9 cellular contexts compared by ENCODE assay signal in genomic region chr2:144374163-144374661, GRCh38.
DNase-seq lines count a peak whose midpoint lies in the region; ATAC-seq and TF ChIP-seq lines count a peak whose summit lies in the region.
"Had no signal": no experiment of that assay in that cellular context is flagged by ENCODE, and none has a peak within 500 bp of the region (broad histone marks: within the 10 kb centered on the region; RNA-seq: fewer than 3 reads in every experiment).

No MANE protein-coding gene starts in this region.

- CTCF ChIA-PET in WTC11 (lab: Charles Lee), result no interaction called here

- H3K4me3 Mint-ChIP-seq in dendritic cell treated with granulocyte-macrophage colony-stimulating factor and Interleukin-4, amounts not matched to agents 40 ng/mL and 50 ng/mL, for 4 days, result no peak overlapping the region
- no peak overlapping the region for H3K4me3 Mint-ChIP-seq in WTC11

- intact Hi-C loops in dendritic cell treated with granulocyte-macrophage colony-stimulating factor and Interleukin-4, amounts not matched to agents 40 ng/mL and 50 ng/mL, for 4 days (cut with micrococcal nuclease), result loop anchor here (10.0 kb wide), 1 partner anchor 859 kb away; no protein-coding TSS in a partner anchor

- DNase-seq in NCI-H82 (lab: John Stamatoyannopoulos, UW) (no peak), NCI-H1092 treated with DMSO at 0.1 percent for 48 hours (lab: John Stamatoyannopoulos, UW) (no peak), WTC11 (ENCODE audit: low spot score) (no peak), NCI-H1436 (lab: John Stamatoyannopoulos, UW) (no peak)
- DNase-seq: NCI-H510A treated with DMSO at 0.1 percent for 48 hours had no signal

- no peaks in the 10 kb centered on the region for H3K9me3 Mint-ChIP-seq in dendritic cell treated with granulocyte-macrophage colony-stimulating factor and Interleukin-4, amounts not matched to agents 40 ng/mL and 50 ng/mL, for 4 days
- no peaks in the 10 kb centered on the region for H3K9me3 Mint-ChIP-seq in WTC11

- TF ChIP-seq CTCF in WTC11 (IDR thresholded peaks at IDR 0.05), result no peak

- H3K27ac Mint-ChIP-seq in dendritic cell treated with granulocyte-macrophage colony-stimulating factor and Interleukin-4, amounts not matched to agents 40 ng/mL and 50 ng/mL, for 4 days, result peak overlapping the region; percentile 64
- H3K27ac Mint-ChIP-seq in WTC11, result no peak overlapping the region

- peaks cover 79% of the 10 kb centered on the region for H3K4me1 Mint-ChIP-seq in dendritic cell treated with granulocyte-macrophage colony-stimulating factor and Interleukin-4, amounts not matched to agents 40 ng/mL and 50 ng/mL, for 4 days (ENCODE audit: low read depth)
- H3K4me1 Mint-ChIP-seq in WTC11, result peaks cover 25% of the 10 kb centered on the region

- ATAC-seq in GM18498 (IDR thresholded peaks at IDR 0.05; ENCODE audit: unreplicated experiment) (peak; percentile 48), GM21529 (IDR thresholded peaks at IDR 0.05; ENCODE audit: unreplicated experiment) (peak; percentile 81), HG03571 (IDR thresholded peaks at IDR 0.05; ENCODE audit: unreplicated experiment) (peak; percentile 53), WTC11 (no peak)

- POLR2A ChIA-PET in WTC11 (lab: Charles Lee), result no interaction called here

- H3K27me3 Mint-ChIP-seq in dendritic cell treated with granulocyte-macrophage colony-stimulating factor and Interleukin-4, amounts not matched to agents 40 ng/mL and 50 ng/mL, for 4 days, result no peaks in the 10 kb centered on the region
- no peaks in the 10 kb centered on the region; the same call in 1 of the 2 replicates for H3K27me3 Mint-ChIP-seq in WTC11 (ENCODE audit: low read depth)

- H3K36me3 Mint-ChIP-seq in dendritic cell treated with granulocyte-macrophage colony-stimulating factor and Interleukin-4, amounts not matched to agents 40 ng/mL and 50 ng/mL, for 4 days (ENCODE audit: low read depth), result no peaks in the 10 kb centered on the region
- no peaks in the 10 kb centered on the region for H3K36me3 Mint-ChIP-seq in WTC11

TF ChIP-seq in WTC11, 78 proteins besides CTCF, POLR2A, EP300 and RAD21:
- TF ChIP-seq, protein P1, sequence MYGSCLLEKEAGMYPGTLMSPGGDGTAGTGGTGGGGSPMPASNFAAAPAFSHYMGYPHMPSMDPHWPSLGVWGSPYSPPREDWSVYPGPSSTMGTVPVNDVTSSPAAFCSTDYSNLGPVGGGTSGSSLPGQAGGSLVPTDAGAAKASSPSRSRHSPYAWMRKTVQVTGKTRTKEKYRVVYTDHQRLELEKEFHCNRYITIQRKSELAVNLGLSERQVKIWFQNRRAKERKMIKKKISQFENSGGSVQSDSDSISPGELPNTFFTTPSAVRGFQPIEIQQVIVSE (CRISPR knock-in tag; IDR thresholded peaks at IDR 0.05; ENCODE audit: borderline replicate concordance), result no peak
- TF ChIP-seq, protein P2, sequence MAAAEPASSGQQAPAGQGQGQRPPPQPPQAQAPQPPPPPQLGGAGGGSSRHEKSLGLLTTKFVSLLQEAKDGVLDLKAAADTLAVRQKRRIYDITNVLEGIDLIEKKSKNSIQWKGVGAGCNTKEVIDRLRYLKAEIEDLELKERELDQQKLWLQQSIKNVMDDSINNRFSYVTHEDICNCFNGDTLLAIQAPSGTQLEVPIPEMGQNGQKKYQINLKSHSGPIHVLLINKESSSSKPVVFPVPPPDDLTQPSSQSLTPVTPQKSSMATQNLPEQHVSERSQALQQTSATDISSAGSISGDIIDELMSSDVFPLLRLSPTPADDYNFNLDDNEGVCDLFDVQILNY (CRISPR knock-in tag; IDR thresholded peaks at IDR 0.05), result no peak
- TF ChIP-seq NFATC4 (CRISPR knock-in tag; IDR thresholded peaks at IDR 0.05) (no peak), ATF1 (CRISPR knock-in tag; IDR thresholded peaks at IDR 0.05) (no peak), ZNF317 (CRISPR knock-in tag; IDR thresholded peaks at IDR 0.05; ENCODE audit: borderline replicate concordance, low read depth) (no peak), TP53 (CRISPR knock-in tag; IDR thresholded peaks at IDR 0.05) (no peak), CBFB (CRISPR knock-in tag; IDR thresholded peaks at IDR 0.05; ENCODE audit: low read depth) (no peak), NR2C2 (CRISPR knock-in tag; IDR thresholded peaks at IDR 0.05) (no peak), ZNF263 (CRISPR knock-in tag; IDR thresholded peaks at IDR 0.05; ENCODE audit: low read depth) (no peak), CREB1 (CRISPR knock-in tag; IDR thresholded peaks at IDR 0.05) (no peak), E2F4 (CRISPR knock-in tag; IDR thresholded peaks at IDR 0.05; ENCODE audit: borderline replicate concordance, low read depth) (no peak), FOXJ3 (CRISPR knock-in tag; IDR thresholded peaks at IDR 0.05; ENCODE audit: borderline replicate concordance) (no peak)
- TF ChIP-seq, protein P3, sequence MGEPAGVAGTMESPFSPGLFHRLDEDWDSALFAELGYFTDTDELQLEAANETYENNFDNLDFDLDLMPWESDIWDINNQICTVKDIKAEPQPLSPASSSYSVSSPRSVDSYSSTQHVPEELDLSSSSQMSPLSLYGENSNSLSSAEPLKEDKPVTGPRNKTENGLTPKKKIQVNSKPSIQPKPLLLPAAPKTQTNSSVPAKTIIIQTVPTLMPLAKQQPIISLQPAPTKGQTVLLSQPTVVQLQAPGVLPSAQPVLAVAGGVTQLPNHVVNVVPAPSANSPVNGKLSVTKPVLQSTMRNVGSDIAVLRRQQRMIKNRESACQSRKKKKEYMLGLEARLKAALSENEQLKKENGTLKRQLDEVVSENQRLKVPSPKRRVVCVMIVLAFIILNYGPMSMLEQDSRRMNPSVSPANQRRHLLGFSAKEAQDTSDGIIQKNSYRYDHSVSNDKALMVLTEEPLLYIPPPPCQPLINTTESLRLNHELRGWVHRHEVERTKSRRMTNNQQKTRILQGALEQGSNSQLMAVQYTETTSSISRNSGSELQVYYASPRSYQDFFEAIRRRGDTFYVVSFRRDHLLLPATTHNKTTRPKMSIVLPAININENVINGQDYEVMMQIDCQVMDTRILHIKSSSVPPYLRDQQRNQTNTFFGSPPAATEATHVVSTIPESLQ (CRISPR knock-in tag; IDR thresholded peaks at IDR 0.05), result no peak
